Comparison of ENCODE assay signal across 22 cellular contexts in genomic region chr12:97927991-97928390, GRCh38.
"Had no signal": no experiment of that assay in that cellular context is flagged by ENCODE, and none has a peak within 500 bp of the region (broad histone marks: within the 10 kb centered on the region; RNA-seq: fewer than 3 reads in every experiment).

No MANE protein-coding gene starts in this region.

- DNase-seq: colonic mucosa; dermis blood vessel endothelial cell; foreskin melanocyte; heart left ventricle; hippocampal formation; kidney glomerular epithelial cell; mammary epithelial cell; psoas muscle; retina; right lobe of liver; spleen; stimulated activated CD4-positive, alpha-beta T cell treated with anti-CD3 and anti-CD28 coated beads, Interleukin-15, amount 100 ng/mL, for 24 hours; stimulated activated CD4-positive, alpha-beta T cell treated with anti-CD3 and anti-CD28 coated beads, Interleukin-1b, Interleukin-23, amount 100 ng/mL, for 48 hours; stimulated activated CD4-positive, alpha-beta T cell treated with anti-CD3 and anti-CD28 coated beads, Interleukin-4, amount 100 ng/mL, for 24 hours; tibial artery; upper lobe of left lung; uterus had no signal

- H3K4me1 ChIP-seq: colonic mucosa, heart left ventricle, parathyroid adenoma, psoas muscle, right lobe of liver, spleen, upper lobe of left lung, uterus had no signal

- H3K4me3 ChIP-seq: colonic mucosa, heart left ventricle, psoas muscle, right lobe of liver, spleen, tibial artery, upper lobe of left lung, uterus had no signal

- H3K27ac Mint-ChIP-seq: natural killer cell treated with Interleukin-12 subunit alpha and Interleukin-12 subunit beta and Interleukin-15 and Interleukin-18, amount 100 ng/mL, for 72 hours; stimulated activated memory B cell treated with anti-CD40 and anti-IgM and Interleukin-4, amounts not matched to agents 10 μg/mL and 1 μg/mL and 100 μg/mL, for 72 hours; stimulated activated naive CD8-positive, alpha-beta T cell treated with anti-CD3 and anti-CD28 coated beads, Interleukin-15, Interleukin-2, amounts not matched to agents 100 ng/mL and 50 ng/mL, for 24 hours had no signal

- H3K4me3 Mint-ChIP-seq: natural killer cell treated with Interleukin-12 subunit alpha and Interleukin-12 subunit beta and Interleukin-15 and Interleukin-18, amount 100 ng/mL, for 72 hours; stimulated activated memory B cell treated with anti-CD40 and anti-IgM and Interleukin-4, amounts not matched to agents 10 μg/mL and 1 μg/mL and 100 μg/mL, for 72 hours; stimulated activated naive CD8-positive, alpha-beta T cell treated with anti-CD3 and anti-CD28 coated beads, Interleukin-15, Interleukin-2, amounts not matched to agents 100 ng/mL and 50 ng/mL, for 24 hours had no signal

- H2AFZ ChIP-seq: parathyroid adenoma had no signal

- H3K9me3 ChIP-seq: colonic mucosa, psoas muscle, right lobe of liver, spleen, tibial artery, upper lobe of left lung, uterus had no signal

- H3K27ac ChIP-seq: colonic mucosa, heart left ventricle, parathyroid adenoma, psoas muscle, right lobe of liver, spleen, tibial artery, upper lobe of left lung had no signal

- ATAC-seq: heart left ventricle; left lobe of liver; natural killer cell treated with Interleukin-12 subunit alpha and Interleukin-12 subunit beta and Interleukin-15 and Interleukin-18, amount 100 ng/mL, for 72 hours; psoas muscle; right lobe of liver; stimulated activated memory B cell treated with anti-CD40 and anti-IgM and Interleukin-4, amounts not matched to agents 10 μg/mL and 1 μg/mL and 100 μg/mL, for 72 hours had no signal

- H3K36me3 Mint-ChIP-seq: natural killer cell treated with Interleukin-12 subunit alpha and Interleukin-12 subunit beta and Interleukin-15 and Interleukin-18, amount 100 ng/mL, for 72 hours; stimulated activated memory B cell treated with anti-CD40 and anti-IgM and Interleukin-4, amounts not matched to agents 10 μg/mL and 1 μg/mL and 100 μg/mL, for 72 hours had no signal

- H3K27me3 Mint-ChIP-seq: natural killer cell treated with Interleukin-12 subunit alpha and Interleukin-12 subunit beta and Interleukin-15 and Interleukin-18, amount 100 ng/mL, for 72 hours; stimulated activated memory B cell treated with anti-CD40 and anti-IgM and Interleukin-4, amounts not matched to agents 10 μg/mL and 1 μg/mL and 100 μg/mL, for 72 hours; stimulated activated naive CD8-positive, alpha-beta T cell treated with anti-CD3 and anti-CD28 coated beads, Interleukin-15, Interleukin-2, amounts not matched to agents 100 ng/mL and 50 ng/mL, for 24 hours had no signal

- H3K9me3 Mint-ChIP-seq: natural killer cell treated with Interleukin-12 subunit alpha and Interleukin-12 subunit beta and Interleukin-15 and Interleukin-18, amount 100 ng/mL, for 72 hours; stimulated activated naive CD8-positive, alpha-beta T cell treated with anti-CD3 and anti-CD28 coated beads, Interleukin-15, Interleukin-2, amounts not matched to agents 100 ng/mL and 50 ng/mL, for 24 hours had no signal

- H3K9ac ChIP-seq: parathyroid adenoma had no signal

- H3K36me3 ChIP-seq: colonic mucosa, heart left ventricle, right lobe of liver, spleen, tibial artery, upper lobe of left lung, uterus had no signal

- H3K4me1 Mint-ChIP-seq: stimulated activated memory B cell treated with anti-CD40 and anti-IgM and Interleukin-4, amounts not matched to agents 10 μg/mL and 1 μg/mL and 100 μg/mL, for 72 hours had no signal

- H3K27me3 ChIP-seq: colonic mucosa, heart left ventricle, right lobe of liver, spleen, tibial artery, upper lobe of left lung, uterus had no signal
